ENCODE assay signal across 8 cellular contexts in the genomic region with DNA sequence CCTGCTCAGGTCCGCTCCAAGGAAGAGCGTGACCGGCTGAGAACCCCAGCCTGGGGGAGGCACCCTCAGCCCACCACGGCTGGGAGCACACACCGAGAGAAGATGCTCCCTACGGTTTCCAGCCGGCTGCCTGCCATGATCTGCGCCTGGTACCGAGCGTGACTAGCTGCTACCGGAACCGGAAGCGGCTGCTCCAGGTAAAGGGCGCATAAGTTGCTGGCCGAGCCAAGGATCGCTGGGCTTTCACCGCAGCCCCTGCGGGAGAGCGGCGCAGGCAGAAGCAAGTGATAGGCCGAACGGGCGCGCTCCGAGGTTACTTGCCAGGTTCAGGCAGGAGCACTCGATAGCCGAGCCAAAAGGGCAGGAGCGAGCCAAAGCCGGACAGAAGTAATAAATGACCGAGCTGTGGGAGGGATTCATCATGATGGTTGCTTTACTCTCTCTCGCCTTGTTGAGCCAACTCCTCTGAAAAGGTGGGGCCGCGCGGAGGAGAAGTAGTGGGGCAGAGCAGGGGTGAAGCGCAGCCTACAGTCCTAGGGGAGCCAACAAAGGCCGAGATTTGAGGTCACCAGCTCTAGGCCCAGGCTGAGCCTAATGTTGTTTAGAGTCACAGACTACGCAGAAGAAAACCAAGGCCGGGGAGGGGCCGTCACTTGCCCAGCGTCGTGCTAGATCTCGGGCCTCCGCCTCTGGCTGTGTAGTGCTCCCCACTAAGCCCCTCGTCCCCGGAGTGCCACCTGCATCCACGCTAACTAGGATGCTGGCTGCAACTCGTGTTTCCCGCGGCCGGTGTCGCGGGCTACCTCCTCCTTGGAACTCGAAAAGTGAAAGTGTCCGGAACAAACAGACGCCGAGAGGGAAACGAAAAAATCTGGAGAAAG. TPM values are rescaled to one million over a fixed set of nuclear protein-coding genes. Genes with fewer than 3 reads are reported as not detected.
A peak's percentile ranks its signal among the peaks of the same experiment; 100 is the strongest.
DNase-seq lines count a peak whose midpoint lies in the region; ATAC-seq and TF ChIP-seq lines count a peak whose summit lies in the region.

Gene MRPS23 (minus strand): TSS at position 171 of the 881 bp plus-strand sequence. CDS start 34 bp downstream, at position 137.

- H3K79me2 ChIP-seq in KMS-11 (ENCODE audit: insufficient read depth, low read depth): peaks cover 24% of the 10 kb centered on the region

- under 1% methylated on average over 40 of the region's 57 CpGs for WGBS in esophagus muscularis mucosa

- H3K9ac ChIP-seq in KMS-11: peak within 1 kb of the TSS; percentile 61; the same call in 1 of the 2 replicates

- TF ChIP-seq POLR2A in Peyer's patch (IDR thresholded peaks at IDR 0.05) (peak; percentile 66 to 81), esophagus muscularis mucosa (IDR thresholded peaks at IDR 0.05; ENCODE audit: low read depth) (peak; percentile 64)

- H3K9me3 ChIP-seq in Peyer's patch (no peaks in the 10 kb centered on the region), esophagus muscularis mucosa (no peaks in the 10 kb centered on the region)

- no peak for TF ChIP-seq EP300 in esophagus muscularis mucosa (IDR thresholded peaks at IDR 0.05)

- H3K4me3 ChIP-seq in KMS-11 (IDR thresholded peaks at IDR 0.05; ENCODE audit: insufficient read depth, low read depth, low read length): peak within 1 kb of the TSS; percentile 40
- peak within 1 kb of the TSS; percentile 74 to 82 (median 80) for H3K4me3 ChIP-seq in Peyer's patch
- H3K4me3 ChIP-seq in esophagus muscularis mucosa: peak within 1 kb of the TSS; percentile 81 to 91 (median 89)

- H3K27ac ChIP-seq in KMS-11 (peak within 1 kb of the TSS; percentile 69), Peyer's patch (peak within 1 kb of the TSS; percentile 82 to 98 (median 86)), esophagus muscularis mucosa (replicated peaks in 1 of 4) (peak within 1 kb of the TSS; percentile 83 to 98 (median 93))

- H3K4me2 ChIP-seq in KMS-11: peak within 1 kb of the TSS; percentile 83

- no peaks in the 10 kb centered on the region for H3K27me3 ChIP-seq in KMS-11 (ENCODE audit: insufficient read depth, low read depth)
- no peaks in the 10 kb centered on the region for H3K27me3 ChIP-seq in Peyer's patch
- H3K27me3 ChIP-seq in esophagus muscularis mucosa: no peaks in the 10 kb centered on the region

- peak within 1 kb of the TSS; percentile 70 for H2AFZ ChIP-seq in KMS-11 (ENCODE audit: low read depth)

- ATAC-seq in GM21737 (IDR thresholded peaks at IDR 0.05; ENCODE audit: unreplicated experiment): peak; percentile 91

- H4K20me1 ChIP-seq in KMS-11 (ENCODE audit: insufficient read depth): no peaks in the 10 kb centered on the region

- DNase-seq in DMS53 treated with DMSO at 0.1 percent for 48 hours (lab: John Stamatoyannopoulos, UW; ENCODE audit: unreplicated experiment): peak; percentile 93
- DNase-seq in Peyer's patch: peak; percentile 96 to 99 (median 97)
- peak; percentile 95 to 97 for DNase-seq in activated T-cell treated with anti-CD3 and anti-CD28 coated beads, Interleukin-2, amount 50 U/mL, for 48 hours
- DNase-seq in esophagus muscularis mucosa (ENCODE audit: extremely low spot score): peak; percentile 99
- peak; percentile 99 for DNase-seq in myocyte (ENCODE audit: low read depth)
- DNase-seq in stimulated activated CD8-positive, alpha-beta memory T cell treated with anti-CD3 and anti-CD28 coated beads, Interleukin-7, amount 100 ng/mL, for 48 hours (ENCODE audit: extremely low read depth in 1 of 2, low read depth in 1 of 2): peak; percentile 91 to 96

- H3K4me1 ChIP-seq in KMS-11 (ENCODE audit: low read depth, poor library complexity, severe bottlenecking): peaks cover 20% of the 10 kb centered on the region
- H3K4me1 ChIP-seq in Peyer's patch: peaks cover 0 to 36% (median 7%) of the 10 kb centered on the region in 4 donors
- peaks cover 48 to 83% (median 73%) of the 10 kb centered on the region in 4 donors for H3K4me1 ChIP-seq in esophagus muscularis mucosa

- intact Hi-C loops in esophagus muscularis mucosa (cut with DNase I): loop anchor here (5.0 kb wide), 1 partner anchor 232 kb away; the partner anchor contains the start of gene DYNLL2

- TF ChIP-seq CTCF in KMS-11 (conservative IDR thresholded peaks at IDR 0.05; ENCODE audit: low read depth, low read length) (no peak), Peyer's patch (IDR thresholded peaks at IDR 0.05) (peak in 2 of 6 experiments; percentile 22 to 39), esophagus muscularis mucosa (IDR thresholded peaks at IDR 0.05) (peak in 1 of 3 experiments; percentile 28)

- H3K36me3 ChIP-seq in KMS-11 (ENCODE audit: insufficient read depth): no peaks in the 10 kb centered on the region
- peaks cover 0 to 10% (median 0%) of the 10 kb centered on the region in 3 donors for H3K36me3 ChIP-seq in Peyer's patch
- H3K36me3 ChIP-seq in esophagus muscularis mucosa: peaks cover 0 to 35% (median 10%) of the 10 kb centered on the region in 4 donors

RNA-seq across cellular contexts. Expression of gene MRPS23, which starts in this region (rescaled TPM):
- total RNA-seq in Peyer's patch (1 to 10 TPM in 3 of 4 donors, under 1 TPM in 1; 0.83 to 7.4 (median 5.2) TPM), esophagus muscularis mucosa (10 to 100 TPM; 11.6 to 22.2 (median 16.9) TPM), myocyte (23.3 and 27.3 TPM in 2 replicates)
- 58.8 TPM for polyA plus RNA-seq in myocyte (2012)

Comparison
In these comparisons a context has a peak if more than half of its experiments do, and no peak if none do; other contexts are left out.
1. Peak in every context shown above with its lines: DNase-seq, ATAC-seq, H3K4me3 ChIP-seq and H3K27ac ChIP-seq.